2 cellular contexts compared by ENCODE assay signal in genomic region chr16:9362050-9362449, GRCh38.
TF ChIP-seq lines count a peak whose summit lies in the region.

No MANE protein-coding gene starts in this region.

TF ChIP-seq in HepG2, 621 proteins besides CTCF, POLR2A, EP300 and RAD21 (continued from another document):
- TF ChIP-seq, protein P1, sequence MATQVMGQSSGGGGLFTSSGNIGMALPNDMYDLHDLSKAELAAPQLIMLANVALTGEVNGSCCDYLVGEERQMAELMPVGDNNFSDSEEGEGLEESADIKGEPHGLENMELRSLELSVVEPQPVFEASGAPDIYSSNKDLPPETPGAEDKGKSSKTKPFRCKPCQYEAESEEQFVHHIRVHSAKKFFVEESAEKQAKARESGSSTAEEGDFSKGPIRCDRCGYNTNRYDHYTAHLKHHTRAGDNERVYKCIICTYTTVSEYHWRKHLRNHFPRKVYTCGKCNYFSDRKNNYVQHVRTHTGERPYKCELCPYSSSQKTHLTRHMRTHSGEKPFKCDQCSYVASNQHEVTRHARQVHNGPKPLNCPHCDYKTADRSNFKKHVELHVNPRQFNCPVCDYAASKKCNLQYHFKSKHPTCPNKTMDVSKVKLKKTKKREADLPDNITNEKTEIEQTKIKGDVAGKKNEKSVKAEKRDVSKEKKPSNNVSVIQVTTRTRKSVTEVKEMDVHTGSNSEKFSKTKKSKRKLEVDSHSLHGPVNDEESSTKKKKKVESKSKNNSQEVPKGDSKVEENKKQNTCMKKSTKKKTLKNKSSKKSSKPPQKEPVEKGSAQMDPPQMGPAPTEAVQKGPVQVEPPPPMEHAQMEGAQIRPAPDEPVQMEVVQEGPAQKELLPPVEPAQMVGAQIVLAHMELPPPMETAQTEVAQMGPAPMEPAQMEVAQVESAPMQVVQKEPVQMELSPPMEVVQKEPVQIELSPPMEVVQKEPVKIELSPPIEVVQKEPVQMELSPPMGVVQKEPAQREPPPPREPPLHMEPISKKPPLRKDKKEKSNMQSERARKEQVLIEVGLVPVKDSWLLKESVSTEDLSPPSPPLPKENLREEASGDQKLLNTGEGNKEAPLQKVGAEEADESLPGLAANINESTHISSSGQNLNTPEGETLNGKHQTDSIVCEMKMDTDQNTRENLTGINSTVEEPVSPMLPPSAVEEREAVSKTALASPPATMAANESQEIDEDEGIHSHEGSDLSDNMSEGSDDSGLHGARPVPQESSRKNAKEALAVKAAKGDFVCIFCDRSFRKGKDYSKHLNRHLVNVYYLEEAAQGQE (IDR thresholded peaks at IDR 0.05; ENCODE audit: borderline replicate concordance in 1 of 2, low read depth in 1 of 2, low read length in 2 of 2): no peak
- TF ChIP-seq ZNF614 (CRISPR knock-in tag; IDR thresholded peaks at IDR 0.05; ENCODE audit: borderline replicate concordance) (no peak), ZNF317 (CRISPR knock-in tag; IDR thresholded peaks at IDR 0.05) (no peak), BCL6 (CRISPR knock-in tag; IDR thresholded peaks at IDR 0.05) (peak; percentile 77), MTF2 (CRISPR knock-in tag; IDR thresholded peaks at IDR 0.05; ENCODE audit: borderline replicate concordance) (no peak), SRF (IDR thresholded peaks at IDR 0.05; ENCODE audit: low read depth, low read length) (no peak), NCOA2 (CRISPR knock-in tag; IDR thresholded peaks at IDR 0.05) (no peak), FOXA1 (IDR thresholded peaks at IDR 0.05) (no peak), FOXA1 (CRISPR knock-in tag; IDR thresholded peaks at IDR 0.05) (no peak), MXD4 (CRISPR knock-in tag; IDR thresholded peaks at IDR 0.05) (no peak)
- TF ChIP-seq, protein P2, sequence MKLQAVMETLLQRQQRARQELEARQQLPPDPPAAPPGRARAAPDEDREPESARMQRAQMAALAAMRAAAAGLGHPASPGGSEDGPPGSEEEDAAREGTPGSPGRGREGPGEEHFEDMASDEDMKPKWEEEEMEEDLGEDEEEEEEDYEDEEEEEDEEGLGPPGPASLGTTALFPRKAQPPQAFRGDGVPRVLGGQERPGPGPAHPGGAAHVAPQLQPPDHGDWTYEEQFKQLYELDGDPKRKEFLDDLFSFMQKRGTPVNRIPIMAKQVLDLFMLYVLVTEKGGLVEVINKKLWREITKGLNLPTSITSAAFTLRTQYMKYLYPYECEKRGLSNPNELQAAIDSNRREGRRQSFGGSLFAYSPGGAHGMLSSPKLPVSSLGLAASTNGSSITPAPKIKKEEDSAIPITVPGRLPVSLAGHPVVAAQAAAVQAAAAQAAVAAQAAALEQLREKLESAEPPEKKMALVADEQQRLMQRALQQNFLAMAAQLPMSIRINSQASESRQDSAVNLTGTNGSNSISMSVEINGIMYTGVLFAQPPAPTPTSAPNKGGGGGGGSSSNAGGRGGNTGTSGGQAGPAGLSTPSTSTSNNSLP (IDR thresholded peaks at IDR 0.05; ENCODE audit: low read depth, low read length): no peak
- TF ChIP-seq, protein P3, sequence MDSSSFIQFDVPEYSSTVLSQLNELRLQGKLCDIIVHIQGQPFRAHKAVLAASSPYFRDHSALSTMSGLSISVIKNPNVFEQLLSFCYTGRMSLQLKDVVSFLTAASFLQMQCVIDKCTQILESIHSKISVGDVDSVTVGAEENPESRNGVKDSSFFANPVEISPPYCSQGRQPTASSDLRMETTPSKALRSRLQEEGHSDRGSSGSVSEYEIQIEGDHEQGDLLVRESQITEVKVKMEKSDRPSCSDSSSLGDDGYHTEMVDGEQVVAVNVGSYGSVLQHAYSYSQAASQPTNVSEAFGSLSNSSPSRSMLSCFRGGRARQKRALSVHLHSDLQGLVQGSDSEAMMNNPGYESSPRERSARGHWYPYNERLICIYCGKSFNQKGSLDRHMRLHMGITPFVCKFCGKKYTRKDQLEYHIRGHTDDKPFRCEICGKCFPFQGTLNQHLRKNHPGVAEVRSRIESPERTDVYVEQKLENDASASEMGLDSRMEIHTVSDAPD (CRISPR knock-in tag; IDR thresholded peaks at IDR 0.05): no peak
- TF ChIP-seq, protein P4, sequence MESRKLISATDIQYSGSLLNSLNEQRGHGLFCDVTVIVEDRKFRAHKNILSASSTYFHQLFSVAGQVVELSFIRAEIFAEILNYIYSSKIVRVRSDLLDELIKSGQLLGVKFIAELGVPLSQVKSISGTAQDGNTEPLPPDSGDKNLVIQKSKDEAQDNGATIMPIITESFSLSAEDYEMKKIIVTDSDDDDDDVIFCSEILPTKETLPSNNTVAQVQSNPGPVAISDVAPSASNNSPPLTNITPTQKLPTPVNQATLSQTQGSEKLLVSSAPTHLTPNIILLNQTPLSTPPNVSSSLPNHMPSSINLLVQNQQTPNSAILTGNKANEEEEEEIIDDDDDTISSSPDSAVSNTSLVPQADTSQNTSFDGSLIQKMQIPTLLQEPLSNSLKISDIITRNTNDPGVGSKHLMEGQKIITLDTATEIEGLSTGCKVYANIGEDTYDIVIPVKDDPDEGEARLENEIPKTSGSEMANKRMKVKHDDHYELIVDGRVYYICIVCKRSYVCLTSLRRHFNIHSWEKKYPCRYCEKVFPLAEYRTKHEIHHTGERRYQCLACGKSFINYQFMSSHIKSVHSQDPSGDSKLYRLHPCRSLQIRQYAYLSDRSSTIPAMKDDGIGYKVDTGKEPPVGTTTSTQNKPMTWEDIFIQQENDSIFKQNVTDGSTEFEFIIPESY (CRISPR knock-in tag; IDR thresholded peaks at IDR 0.05): no peak

TF ChIP-seq in WTC11, 78 proteins besides CTCF, POLR2A, EP300 and RAD21 (continued from another document):
- TF ChIP-seq, protein P5, sequence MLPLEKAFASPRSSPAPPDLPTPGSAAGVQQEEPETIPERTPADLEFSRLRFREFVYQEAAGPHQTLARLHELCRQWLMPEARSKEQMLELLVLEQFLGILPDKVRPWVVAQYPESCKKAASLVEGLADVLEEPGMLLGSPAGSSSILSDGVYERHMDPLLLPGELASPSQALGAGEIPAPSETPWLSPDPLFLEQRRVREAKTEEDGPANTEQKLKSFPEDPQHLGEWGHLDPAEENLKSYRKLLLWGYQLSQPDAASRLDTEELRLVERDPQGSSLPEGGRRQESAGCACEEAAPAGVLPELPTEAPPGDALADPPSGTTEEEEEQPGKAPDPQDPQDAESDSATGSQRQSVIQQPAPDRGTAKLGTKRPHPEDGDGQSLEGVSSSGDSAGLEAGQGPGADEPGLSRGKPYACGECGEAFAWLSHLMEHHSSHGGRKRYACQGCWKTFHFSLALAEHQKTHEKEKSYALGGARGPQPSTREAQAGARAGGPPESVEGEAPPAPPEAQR (CRISPR knock-in tag; IDR thresholded peaks at IDR 0.05): no peak
- TF ChIP-seq TP53 (CRISPR knock-in tag; IDR thresholded peaks at IDR 0.05): no peak
